In the genomic region with DNA sequence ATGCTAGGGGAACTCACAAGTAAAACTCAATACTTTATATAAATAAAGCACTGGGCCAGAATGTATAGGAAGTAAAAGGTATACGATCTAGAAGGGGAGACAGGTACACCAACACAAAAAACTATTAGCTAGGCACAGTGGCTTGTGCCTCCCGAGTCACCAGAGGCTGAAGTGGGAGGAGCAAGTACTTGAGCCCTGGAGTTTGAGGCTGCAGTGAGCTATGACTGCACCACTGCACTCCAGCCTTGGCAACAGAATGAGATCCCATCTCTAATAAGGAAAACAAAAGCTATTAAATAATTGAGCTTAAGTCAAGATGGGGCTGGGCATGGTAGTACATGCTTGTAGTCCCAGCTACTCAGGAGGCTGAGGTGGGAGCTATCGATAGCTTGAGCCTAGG, we compare ENCODE assay signal across 1 cellular context.
TF ChIP-seq lines count a peak whose summit lies in the region.

No MANE protein-coding gene starts in this region.

TF ChIP-seq in HepG2, 621 proteins besides CTCF, POLR2A, EP300 and RAD21:
- TF ChIP-seq, protein P1, sequence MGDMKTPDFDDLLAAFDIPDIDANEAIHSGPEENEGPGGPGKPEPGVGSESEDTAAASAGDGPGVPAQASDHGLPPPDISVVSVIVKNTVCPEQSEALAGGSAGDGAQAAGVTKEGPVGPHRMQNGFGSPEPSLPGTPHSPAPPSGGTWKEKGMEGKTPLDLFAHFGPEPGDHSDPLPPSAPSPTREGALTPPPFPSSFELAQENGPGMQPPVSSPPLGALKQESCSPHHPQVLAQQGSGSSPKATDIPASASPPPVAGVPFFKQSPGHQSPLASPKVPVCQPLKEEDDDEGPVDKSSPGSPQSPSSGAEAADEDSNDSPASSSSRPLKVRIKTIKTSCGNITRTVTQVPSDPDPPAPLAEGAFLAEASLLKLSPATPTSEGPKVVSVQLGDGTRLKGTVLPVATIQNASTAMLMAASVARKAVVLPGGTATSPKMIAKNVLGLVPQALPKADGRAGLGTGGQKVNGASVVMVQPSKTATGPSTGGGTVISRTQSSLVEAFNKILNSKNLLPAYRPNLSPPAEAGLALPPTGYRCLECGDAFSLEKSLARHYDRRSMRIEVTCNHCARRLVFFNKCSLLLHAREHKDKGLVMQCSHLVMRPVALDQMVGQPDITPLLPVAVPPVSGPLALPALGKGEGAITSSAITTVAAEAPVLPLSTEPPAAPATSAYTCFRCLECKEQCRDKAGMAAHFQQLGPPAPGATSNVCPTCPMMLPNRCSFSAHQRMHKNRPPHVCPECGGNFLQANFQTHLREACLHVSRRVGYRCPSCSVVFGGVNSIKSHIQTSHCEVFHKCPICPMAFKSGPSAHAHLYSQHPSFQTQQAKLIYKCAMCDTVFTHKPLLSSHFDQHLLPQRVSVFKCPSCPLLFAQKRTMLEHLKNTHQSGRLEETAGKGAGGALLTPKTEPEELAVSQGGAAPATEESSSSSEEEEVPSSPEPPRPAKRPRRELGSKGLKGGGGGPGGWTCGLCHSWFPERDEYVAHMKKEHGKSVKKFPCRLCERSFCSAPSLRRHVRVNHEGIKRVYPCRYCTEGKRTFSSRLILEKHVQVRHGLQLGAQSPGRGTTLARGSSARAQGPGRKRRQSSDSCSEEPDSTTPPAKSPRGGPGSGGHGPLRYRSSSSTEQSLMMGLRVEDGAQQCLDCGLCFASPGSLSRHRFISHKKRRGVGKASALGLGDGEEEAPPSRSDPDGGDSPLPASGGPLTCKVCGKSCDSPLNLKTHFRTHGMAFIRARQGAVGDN (CRISPR knock-in tag; IDR thresholded peaks at IDR 0.05): no peak
- TF ChIP-seq, protein P2, sequence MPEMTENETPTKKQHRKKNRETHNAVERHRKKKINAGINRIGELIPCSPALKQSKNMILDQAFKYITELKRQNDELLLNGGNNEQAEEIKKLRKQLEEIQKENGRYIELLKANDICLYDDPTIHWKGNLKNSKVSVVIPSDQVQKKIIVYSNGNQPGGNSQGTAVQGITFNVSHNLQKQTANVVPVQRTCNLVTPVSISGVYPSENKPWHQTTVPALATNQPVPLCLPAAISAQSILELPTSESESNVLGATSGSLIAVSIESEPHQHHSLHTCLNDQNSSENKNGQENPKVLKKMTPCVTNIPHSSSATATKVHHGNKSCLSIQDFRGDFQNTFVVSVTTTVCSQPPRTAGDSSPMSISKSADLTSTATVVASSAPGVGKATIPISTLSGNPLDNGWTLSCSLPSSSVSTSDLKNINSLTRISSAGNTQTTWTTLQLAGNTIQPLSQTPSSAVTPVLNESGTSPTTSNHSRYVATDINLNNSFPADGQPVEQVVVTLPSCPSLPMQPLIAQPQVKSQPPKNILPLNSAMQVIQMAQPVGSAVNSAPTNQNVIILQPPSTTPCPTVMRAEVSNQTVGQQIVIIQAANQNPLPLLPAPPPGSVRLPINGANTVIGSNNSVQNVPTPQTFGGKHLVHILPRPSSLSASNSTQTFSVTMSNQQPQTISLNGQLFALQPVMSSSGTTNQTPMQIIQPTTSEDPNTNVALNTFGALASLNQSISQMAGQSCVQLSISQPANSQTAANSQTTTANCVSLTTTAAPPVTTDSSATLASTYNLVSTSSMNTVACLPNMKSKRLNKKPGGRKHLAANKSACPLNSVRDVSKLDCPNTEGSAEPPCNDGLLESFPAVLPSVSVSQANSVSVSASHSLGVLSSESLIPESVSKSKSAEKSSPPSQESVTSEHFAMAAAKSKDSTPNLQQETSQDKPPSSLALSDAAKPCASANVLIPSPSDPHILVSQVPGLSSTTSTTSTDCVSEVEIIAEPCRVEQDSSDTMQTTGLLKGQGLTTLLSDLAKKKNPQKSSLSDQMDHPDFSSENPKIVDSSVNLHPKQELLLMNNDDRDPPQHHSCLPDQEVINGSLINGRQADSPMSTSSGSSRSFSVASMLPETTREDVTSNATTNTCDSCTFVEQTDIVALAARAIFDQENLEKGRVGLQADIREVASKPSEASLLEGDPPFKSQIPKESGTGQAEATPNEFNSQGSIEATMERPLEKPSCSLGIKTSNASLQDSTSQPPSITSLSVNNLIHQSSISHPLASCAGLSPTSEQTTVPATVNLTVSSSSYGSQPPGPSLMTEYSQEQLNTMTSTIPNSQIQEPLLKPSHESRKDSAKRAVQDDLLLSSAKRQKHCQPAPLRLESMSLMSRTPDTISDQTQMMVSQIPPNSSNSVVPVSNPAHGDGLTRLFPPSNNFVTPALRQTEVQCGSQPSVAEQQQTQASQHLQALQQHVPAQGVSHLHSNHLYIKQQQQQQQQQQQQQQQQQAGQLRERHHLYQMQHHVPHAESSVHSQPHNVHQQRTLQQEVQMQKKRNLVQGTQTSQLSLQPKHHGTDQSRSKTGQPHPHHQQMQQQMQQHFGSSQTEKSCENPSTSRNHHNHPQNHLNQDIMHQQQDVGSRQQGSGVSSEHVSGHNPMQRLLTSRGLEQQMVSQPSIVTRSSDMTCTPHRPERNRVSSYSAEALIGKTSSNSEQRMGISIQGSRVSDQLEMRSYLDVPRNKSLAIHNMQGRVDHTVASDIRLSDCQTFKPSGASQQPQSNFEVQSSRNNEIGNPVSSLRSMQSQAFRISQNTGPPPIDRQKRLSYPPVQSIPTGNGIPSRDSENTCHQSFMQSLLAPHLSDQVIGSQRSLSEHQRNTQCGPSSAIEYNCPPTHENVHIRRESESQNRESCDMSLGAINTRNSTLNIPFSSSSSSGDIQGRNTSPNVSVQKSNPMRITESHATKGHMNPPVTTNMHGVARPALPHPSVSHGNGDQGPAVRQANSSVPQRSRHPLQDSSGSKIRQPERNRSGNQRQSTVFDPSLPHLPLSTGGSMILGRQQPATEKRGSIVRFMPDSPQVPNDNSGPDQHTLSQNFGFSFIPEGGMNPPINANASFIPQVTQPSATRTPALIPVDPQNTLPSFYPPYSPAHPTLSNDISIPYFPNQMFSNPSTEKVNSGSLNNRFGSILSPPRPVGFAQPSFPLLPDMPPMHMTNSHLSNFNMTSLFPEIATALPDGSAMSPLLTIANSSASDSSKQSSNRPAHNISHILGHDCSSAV (CRISPR knock-in tag; IDR thresholded peaks at IDR 0.05; ENCODE audit: borderline replicate concordance): no peak
- TF ChIP-seq SNRNP70 (IDR thresholded peaks at IDR 0.05; ENCODE audit: low read depth, low read length) (no peak), HES4 (CRISPR knock-in tag; IDR thresholded peaks at IDR 0.05; ENCODE audit: borderline replicate concordance) (no peak), ZNF354B (CRISPR knock-in tag; IDR thresholded peaks at IDR 0.05) (no peak), ZNF598 (CRISPR knock-in tag; IDR thresholded peaks at IDR 0.05; ENCODE audit: borderline replicate concordance) (no peak), FOXK1 (CRISPR knock-in tag; IDR thresholded peaks at IDR 0.05; ENCODE audit: borderline replicate concordance, low read depth) (no peak), ZFP82 (CRISPR knock-in tag; IDR thresholded peaks at IDR 0.05; ENCODE audit: borderline replicate concordance) (no peak), ZNF652 (CRISPR knock-in tag; IDR thresholded peaks at IDR 0.05; ENCODE audit: borderline replicate concordance, low read depth) (no peak), ZNF766 (CRISPR knock-in tag; IDR thresholded peaks at IDR 0.05; ENCODE audit: borderline replicate concordance) (no peak), KDM4B (CRISPR knock-in tag; IDR thresholded peaks at IDR 0.05) (no peak), ZNF780A (CRISPR knock-in tag; IDR thresholded peaks at IDR 0.05) (no peak), ZNF569 (CRISPR knock-in tag; IDR thresholded peaks at IDR 0.05; ENCODE audit: borderline replicate concordance) (no peak), ZNF781 (CRISPR knock-in tag; IDR thresholded peaks at IDR 0.05; ENCODE audit: borderline replicate concordance, not compliant biosample characterization) (no peak), NONO (IDR thresholded peaks at IDR 0.05) (no peak), NONO (CRISPR knock-in tag; conservative IDR thresholded peaks at IDR 0.05) (no peak)
- TF ChIP-seq, protein P3, sequence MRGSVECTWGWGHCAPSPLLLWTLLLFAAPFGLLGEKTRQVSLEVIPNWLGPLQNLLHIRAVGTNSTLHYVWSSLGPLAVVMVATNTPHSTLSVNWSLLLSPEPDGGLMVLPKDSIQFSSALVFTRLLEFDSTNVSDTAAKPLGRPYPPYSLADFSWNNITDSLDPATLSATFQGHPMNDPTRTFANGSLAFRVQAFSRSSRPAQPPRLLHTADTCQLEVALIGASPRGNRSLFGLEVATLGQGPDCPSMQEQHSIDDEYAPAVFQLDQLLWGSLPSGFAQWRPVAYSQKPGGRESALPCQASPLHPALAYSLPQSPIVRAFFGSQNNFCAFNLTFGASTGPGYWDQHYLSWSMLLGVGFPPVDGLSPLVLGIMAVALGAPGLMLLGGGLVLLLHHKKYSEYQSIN (CRISPR knock-in tag; IDR thresholded peaks at IDR 0.05; ENCODE audit: borderline replicate concordance): no peak
- TF ChIP-seq, protein P4, sequence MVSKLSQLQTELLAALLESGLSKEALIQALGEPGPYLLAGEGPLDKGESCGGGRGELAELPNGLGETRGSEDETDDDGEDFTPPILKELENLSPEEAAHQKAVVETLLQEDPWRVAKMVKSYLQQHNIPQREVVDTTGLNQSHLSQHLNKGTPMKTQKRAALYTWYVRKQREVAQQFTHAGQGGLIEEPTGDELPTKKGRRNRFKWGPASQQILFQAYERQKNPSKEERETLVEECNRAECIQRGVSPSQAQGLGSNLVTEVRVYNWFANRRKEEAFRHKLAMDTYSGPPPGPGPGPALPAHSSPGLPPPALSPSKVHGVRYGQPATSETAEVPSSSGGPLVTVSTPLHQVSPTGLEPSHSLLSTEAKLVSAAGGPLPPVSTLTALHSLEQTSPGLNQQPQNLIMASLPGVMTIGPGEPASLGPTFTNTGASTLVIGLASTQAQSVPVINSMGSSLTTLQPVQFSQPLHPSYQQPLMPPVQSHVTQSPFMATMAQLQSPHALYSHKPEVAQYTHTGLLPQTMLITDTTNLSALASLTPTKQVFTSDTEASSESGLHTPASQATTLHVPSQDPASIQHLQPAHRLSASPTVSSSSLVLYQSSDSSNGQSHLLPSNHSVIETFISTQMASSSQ (IDR thresholded peaks at IDR 0.05; ENCODE audit: low read depth): no peak
- TF ChIP-seq, protein P4 (CRISPR knock-in tag; IDR thresholded peaks at IDR 0.05; ENCODE audit: borderline replicate concordance): no peak
- TF ChIP-seq, protein P5, sequence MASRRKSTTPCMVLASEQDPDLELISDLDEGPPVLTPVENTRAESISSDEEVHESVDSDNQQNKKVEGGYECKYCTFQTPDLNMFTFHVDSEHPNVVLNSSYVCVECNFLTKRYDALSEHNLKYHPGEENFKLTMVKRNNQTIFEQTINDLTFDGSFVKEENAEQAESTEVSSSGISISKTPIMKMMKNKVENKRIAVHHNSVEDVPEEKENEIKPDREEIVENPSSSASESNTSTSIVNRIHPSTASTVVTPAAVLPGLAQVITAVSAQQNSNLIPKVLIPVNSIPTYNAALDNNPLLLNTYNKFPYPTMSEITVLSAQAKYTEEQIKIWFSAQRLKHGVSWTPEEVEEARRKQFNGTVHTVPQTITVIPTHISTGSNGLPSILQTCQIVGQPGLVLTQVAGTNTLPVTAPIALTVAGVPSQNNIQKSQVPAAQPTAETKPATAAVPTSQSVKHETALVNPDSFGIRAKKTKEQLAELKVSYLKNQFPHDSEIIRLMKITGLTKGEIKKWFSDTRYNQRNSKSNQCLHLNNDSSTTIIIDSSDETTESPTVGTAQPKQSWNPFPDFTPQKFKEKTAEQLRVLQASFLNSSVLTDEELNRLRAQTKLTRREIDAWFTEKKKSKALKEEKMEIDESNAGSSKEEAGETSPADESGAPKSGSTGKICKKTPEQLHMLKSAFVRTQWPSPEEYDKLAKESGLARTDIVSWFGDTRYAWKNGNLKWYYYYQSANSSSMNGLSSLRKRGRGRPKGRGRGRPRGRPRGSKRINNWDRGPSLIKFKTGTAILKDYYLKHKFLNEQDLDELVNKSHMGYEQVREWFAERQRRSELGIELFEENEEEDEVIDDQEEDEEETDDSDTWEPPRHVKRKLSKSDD (CRISPR knock-in tag; IDR thresholded peaks at IDR 0.05; ENCODE audit: low read depth): no peak
- TF ChIP-seq, protein P6, sequence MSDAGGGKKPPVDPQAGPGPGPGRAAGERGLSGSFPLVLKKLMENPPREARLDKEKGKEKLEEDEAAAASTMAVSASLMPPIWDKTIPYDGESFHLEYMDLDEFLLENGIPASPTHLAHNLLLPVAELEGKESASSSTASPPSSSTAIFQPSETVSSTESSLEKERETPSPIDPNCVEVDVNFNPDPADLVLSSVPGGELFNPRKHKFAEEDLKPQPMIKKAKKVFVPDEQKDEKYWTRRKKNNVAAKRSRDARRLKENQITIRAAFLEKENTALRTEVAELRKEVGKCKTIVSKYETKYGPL (CRISPR knock-in tag; IDR thresholded peaks at IDR 0.05): no peak
- TF ChIP-seq, protein P7, sequence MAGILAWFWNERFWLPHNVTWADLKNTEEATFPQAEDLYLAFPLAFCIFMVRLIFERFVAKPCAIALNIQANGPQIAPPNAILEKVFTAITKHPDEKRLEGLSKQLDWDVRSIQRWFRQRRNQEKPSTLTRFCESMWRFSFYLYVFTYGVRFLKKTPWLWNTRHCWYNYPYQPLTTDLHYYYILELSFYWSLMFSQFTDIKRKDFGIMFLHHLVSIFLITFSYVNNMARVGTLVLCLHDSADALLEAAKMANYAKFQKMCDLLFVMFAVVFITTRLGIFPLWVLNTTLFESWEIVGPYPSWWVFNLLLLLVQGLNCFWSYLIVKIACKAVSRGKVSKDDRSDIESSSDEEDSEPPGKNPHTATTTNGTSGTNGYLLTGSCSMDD (CRISPR knock-in tag; IDR thresholded peaks at IDR 0.05): no peak
